ENCODE assay signal across 25 cellular contexts in genomic region chr6:157530126-157530525, GRCh38.
A peak's percentile ranks its signal among the peaks of the same experiment; 100 is the strongest.
DNase-seq lines count a peak whose midpoint lies in the region; ATAC-seq and TF ChIP-seq lines count a peak whose summit lies in the region.
"Had no signal": no experiment of that assay in that cellular context is flagged by ENCODE, and none has a peak within 500 bp of the region (broad histone marks: within the 10 kb centered on the region; RNA-seq: fewer than 3 reads in every experiment).

No MANE protein-coding gene starts in this region.

- H3K27me3 ChIP-seq in SK-N-SH (ENCODE audit: insufficient read depth), result no peaks in the 10 kb centered on the region
- H3K27me3 ChIP-seq in psoas muscle (ENCODE audit: insufficient read depth in 3 of 3, low read length in 2 of 3), result no peaks in the 10 kb centered on the region
- no peaks in the 10 kb centered on the region for H3K27me3 ChIP-seq in esophagus muscularis mucosa
- no peaks in the 10 kb centered on the region for H3K27me3 ChIP-seq in Karpas-422 (ENCODE audit: low read length)
- H3K27me3 ChIP-seq: tibial artery had no signal

- CTCF ChIA-PET in SK-N-SH (lab: Yijun Ruan, JAX), result interaction anchor here (0.6 to 1.0 kb wide), 2 partner anchors 11 to 122 kb away, joined by 3 read pairs; no protein-coding TSS in a partner anchor

- H3K79me2 ChIP-seq in SK-N-SH (ENCODE audit: insufficient read depth) (no peaks in the 10 kb centered on the region), Karpas-422 (ENCODE audit: low read length) (no peaks in the 10 kb centered on the region)

- 81% methylated on average over 4 of the region's 4 CpGs for WGBS in SK-N-SH (ENCODE audit: low lambda C conversion rate)
- WGBS in psoas muscle, 3 donors, result 59 to 82% (median 62%) methylated on average over 4 of the region's 4 CpGs
- 87% methylated on average over 4 of the region's 4 CpGs for WGBS in esophagus muscularis mucosa

- DNase-seq in SK-N-SH (peak; percentile 30), NCI-H1105 treated with DMSO at 0.1 percent for 48 hours (lab: John Stamatoyannopoulos, UW) (peak; percentile 59), dermis microvascular lymphatic vessel endothelial cell (ENCODE audit: low read depth in 2 of 2) (peak; percentile 87 to 89), psoas muscle (no peak), esophagus muscularis mucosa (ENCODE audit: extremely low spot score) (no peak), Karpas-422 (no peak)
- DNase-seq: activated CD8-positive, alpha-beta T cell treated with anti-CD3 and anti-CD28 coated beads, Interleukin-2, amount 10 ng/mL, durations not matched to agents 7 days and 5 days; activated effector memory CD4-positive, alpha-beta T cell treated with Interleukin-2 at 50 U/mL for 16 hours; activated naive CD8-positive, alpha-beta T cell treated with anti-CD3 and anti-CD28 coated beads, Interleukin-2, amount 10 ng/mL, durations not matched to agents 7 days and 5 days; activated T-cell treated with anti-CD3 and anti-CD28 coated beads for 4 hours; caudate nucleus; DMS79; GF-D8; left ventricle myocardium inferior; midbrain; NCI-H526; small intestine; stimulated activated CD4-positive, alpha-beta T cell treated with anti-CD3 and anti-CD28 coated beads, Interleukin-1b, Interleukin-23, amount 100 ng/mL, for 48 hours; stimulated activated CD8-positive, alpha-beta memory T cell treated with anti-CD3 and anti-CD28 coated beads, Interleukin-4, amount 100 ng/mL, for 48 hours; stimulated activated naive CD8-positive, alpha-beta T cell treated with anti-CD3 and anti-CD28 coated beads, Interleukin-15, amount 100 ng/mL, for 72 hours; tibial artery had no signal

- no peak overlapping the region for H3K9ac ChIP-seq in SK-N-SH
- no peak overlapping the region for H3K9ac ChIP-seq in Karpas-422 (ENCODE audit: low read length)

- no peaks in the 10 kb centered on the region for H3K9me2 ChIP-seq in SK-N-SH
- no peaks in the 10 kb centered on the region for H3K9me2 ChIP-seq in Karpas-422 (replicated peaks; ENCODE audit: insufficient read depth, low read length)

- no peak overlapping the region for H3K27ac ChIP-seq in SK-N-SH (ENCODE audit: low read depth in 2 of 2, low read length in 1 of 2)
- peak overlapping the region; percentile 72 for H3K27ac ChIP-seq in psoas muscle
- no peak overlapping the region for H3K27ac ChIP-seq in esophagus muscularis mucosa (replicated peaks in 1 of 4)
- no peak overlapping the region for H3K27ac ChIP-seq in Karpas-422 (ENCODE audit: low read length)
- H3K27ac ChIP-seq: left ventricle myocardium inferior, RWPE1, tibial artery had no signal

- H3K9me3 ChIP-seq in SK-N-SH (no peaks in the 10 kb centered on the region), psoas muscle (no peaks in the 10 kb centered on the region), esophagus muscularis mucosa (no peaks in the 10 kb centered on the region), Karpas-422 (ENCODE audit: low read length) (no peaks in the 10 kb centered on the region)
- H3K9me3 ChIP-seq: left ventricle myocardium inferior, tibial artery had no signal

- TF ChIP-seq RAD21 in SK-N-SH (IDR thresholded peaks at IDR 0.05; ENCODE audit: low read length), result no peak

- TF ChIP-seq POLR2A in esophagus muscularis mucosa (IDR thresholded peaks at IDR 0.05; ENCODE audit: low read depth), result no peak

- peaks cover 0 to 11% of the 10 kb centered on the region in 2 experiments; a peak in 2 of 4 replicates for H3K4me1 ChIP-seq in SK-N-SH (ENCODE audit: control insufficient read depth in 1 of 2, insufficient read depth in 2 of 2, low read depth in 1 of 2, low read length in 1 of 2)
- peaks cover 52% of the 10 kb centered on the region for H3K4me1 ChIP-seq in psoas muscle
- peaks cover 3 to 21% (median 18%) of the 10 kb centered on the region in 4 donors for H3K4me1 ChIP-seq in esophagus muscularis mucosa
- no peaks in the 10 kb centered on the region for H3K4me1 ChIP-seq in Karpas-422 (ENCODE audit: low read length)

- H3K4me3 ChIP-seq in SK-N-SH (ENCODE audit: low read depth in 2 of 2, low read length in 1 of 2) (no peak overlapping the region), psoas muscle (no peak overlapping the region), esophagus muscularis mucosa (no peak overlapping the region), Karpas-422 (ENCODE audit: low read length) (no peak overlapping the region)
- H3K4me3 ChIP-seq: left ventricle myocardium inferior, tibial artery had no signal

- ATAC-seq in SK-N-SH treated with all-trans-retinoic acid at 6 μM for 48 hours (no peak), psoas muscle (no peak), GM18498 (IDR thresholded peaks at IDR 0.05; ENCODE audit: unreplicated experiment) (no peak)
- ATAC-seq: activated CD8-positive, alpha-beta T cell treated with anti-CD3 and anti-CD28 coated beads, Interleukin-2, amount 10 ng/mL, durations not matched to agents 7 days and 5 days; HCT116; stimulated activated naive CD8-positive, alpha-beta T cell treated with anti-CD3 and anti-CD28 coated beads, Interleukin-15, amount 100 ng/mL, for 72 hours had no signal

- H3K36me3 ChIP-seq in SK-N-SH (replicated peaks in 1 of 2; ENCODE audit: control insufficient read depth in 1 of 2, insufficient read depth in 2 of 2, low read length in 1 of 2), result no peaks in the 10 kb centered on the region
- H3K36me3 ChIP-seq in psoas muscle (ENCODE audit: insufficient read depth in 1 of 2, low read depth in 1 of 2), result no peaks in the 10 kb centered on the region
- no peaks in the 10 kb centered on the region for H3K36me3 ChIP-seq in esophagus muscularis mucosa
- no peaks in the 10 kb centered on the region for H3K36me3 ChIP-seq in Karpas-422 (ENCODE audit: insufficient read depth, low read length)
- H3K36me3 ChIP-seq: left ventricle myocardium inferior, tibial artery had no signal

- H2AFZ ChIP-seq in SK-N-SH (ENCODE audit: low read depth) (no peak overlapping the region), Karpas-422 (ENCODE audit: low read length) (no peak overlapping the region)

- H3F3A ChIP-seq in SK-N-SH (replicated peaks; ENCODE audit: insufficient read depth), result peaks cover 2% of the 10 kb centered on the region

- H3K4me2 ChIP-seq in SK-N-SH (no peak overlapping the region), Karpas-422 (ENCODE audit: low read depth, low read length, poor library complexity, severe bottlenecking) (no peak overlapping the region)

- TF ChIP-seq EP300 in SK-N-SH (IDR thresholded peaks at IDR 0.05; ENCODE audit: borderline replicate concordance in 1 of 2, low read depth in 1 of 2, low read length in 1 of 2) (no peak), esophagus muscularis mucosa (IDR thresholded peaks at IDR 0.05) (no peak)

- intact Hi-C loops in psoas muscle (cut with DNase I) (loop anchor here in 1 of 2 donors (5.0 kb wide), 1 partner anchor 148 kb away; the partner anchor contains the start of gene ZDHHC14), esophagus muscularis mucosa (cut with DNase I) (no loop called here)

- H4K20me1 ChIP-seq in SK-N-SH (ENCODE audit: insufficient read depth) (no peaks in the 10 kb centered on the region), Karpas-422 (ENCODE audit: insufficient read depth, low read depth, low read length) (no peaks in the 10 kb centered on the region; the same call in 1 of the 2 replicates)

- POLR2A ChIA-PET in SK-N-SH (lab: Yijun Ruan, JAX), result no interaction called here

- TF ChIP-seq CTCF in SK-N-SH (IDR thresholded peaks at IDR 0.05), result no peak
- TF ChIP-seq CTCF in psoas muscle (IDR thresholded peaks at IDR 0.05), result no peak
- no peak for TF ChIP-seq CTCF in esophagus muscularis mucosa (IDR thresholded peaks at IDR 0.05)

TF ChIP-seq in SK-N-SH, 30 proteins besides CTCF, POLR2A, EP300 and RAD21 (continues in another document):
- TF ChIP-seq GABPA (IDR thresholded peaks at IDR 0.05; ENCODE audit: low read depth) (no peak), ELF1 (IDR thresholded peaks at IDR 0.05) (no peak), MAX (IDR thresholded peaks at IDR 0.05; ENCODE audit: low read depth) (no peak), JUND (IDR thresholded peaks at IDR 0.05) (no peak)

TF ChIP-seq in SK-N-SH treated with all-trans-retinoic acid at 6 μM for 48 hours, 23 proteins besides CTCF, POLR2A, EP300 and RAD21:
- no peak for TF ChIP-seq CREB5 (CRISPR knock-in tag; IDR thresholded peaks at IDR 0.05; ENCODE audit: low read depth)
- TF ChIP-seq ISL1 (CRISPR knock-in tag; IDR thresholded peaks at IDR 0.05), result no peak
- TF ChIP-seq ZFP3 (CRISPR knock-in tag; IDR thresholded peaks at IDR 0.05), result no peak
- TF ChIP-seq GLIS3 (CRISPR knock-in tag; IDR thresholded peaks at IDR 0.05), result no peak
- TF ChIP-seq ZFP30 (CRISPR knock-in tag; IDR thresholded peaks at IDR 0.05), result no peak
- no peak for TF ChIP-seq PATZ1 (CRISPR knock-in tag; IDR thresholded peaks at IDR 0.05; ENCODE audit: borderline replicate concordance)
- TF ChIP-seq RARB (CRISPR knock-in tag; IDR thresholded peaks at IDR 0.05), result no peak
- TF ChIP-seq BACH2 (CRISPR knock-in tag; IDR thresholded peaks at IDR 0.05; ENCODE audit: borderline replicate concordance), result no peak
- TF ChIP-seq TOX (CRISPR knock-in tag; IDR thresholded peaks at IDR 0.05; ENCODE audit: borderline replicate concordance), result no peak
- TF ChIP-seq PPARA (CRISPR knock-in tag; IDR thresholded peaks at IDR 0.05; ENCODE audit: borderline replicate concordance), result no peak
- no peak for TF ChIP-seq TCF4 (CRISPR knock-in tag; IDR thresholded peaks at IDR 0.05; ENCODE audit: borderline replicate concordance)

Comparison
In these comparisons a context has a peak if more than half of its experiments do, and no peak if none do; other contexts are left out.
1. DNase-seq: peak in SK-N-SH (single experiment), NCI-H1105 treated with DMSO at 0.1 percent for 48 hours (single experiment) and dermis microvascular lymphatic vessel endothelial cell (2 of 2); none in psoas muscle (0 of 2), esophagus muscularis mucosa (single experiment) and Karpas-422 (single experiment).